Comparison of ENCODE assay signal across 21 cellular contexts in genomic region chr12:132176358-132176919, GRCh38. TPM values are rescaled to one million over a fixed set of nuclear protein-coding genes. Genes with fewer than 3 reads are reported as not detected.
A peak's percentile ranks its signal among the peaks of the same experiment; 100 is the strongest.
DNase-seq lines count a peak whose midpoint lies in the region; ATAC-seq, FAIRE-seq and TF ChIP-seq lines count a peak whose summit lies in the region.
"Had no signal": no experiment of that assay in that cellular context is flagged by ENCODE, and none has a peak within 500 bp of the region (broad histone marks: within the 10 kb centered on the region; RNA-seq: fewer than 3 reads in every experiment).

No MANE protein-coding gene starts in this region.

- H3K27me3 Mint-ChIP-seq in natural killer cell treated with Interleukin-12 subunit alpha and Interleukin-12 subunit beta and Interleukin-15 and Interleukin-18, amount 100 ng/mL, for 72 hours = peaks cover 0 to 11% of the 10 kb centered on the region in 2 donors
- H3K27me3 Mint-ChIP-seq in natural killer cell (ENCODE audit: low read depth in 2 of 2) = peaks cover 0 to 6% of the 10 kb centered on the region in 2 donors
- H3K27me3 Mint-ChIP-seq in T-helper 17 cell = peaks cover 12% of the 10 kb centered on the region

- no peak overlapping the region for H3K27ac Mint-ChIP-seq in natural killer cell treated with Interleukin-12 subunit alpha and Interleukin-12 subunit beta and Interleukin-15 and Interleukin-18, amount 100 ng/mL, for 72 hours
- H3K27ac Mint-ChIP-seq in natural killer cell (no peak overlapping the region), T-helper 17 cell (no peak overlapping the region)
- H3K27ac Mint-ChIP-seq: CD14-positive monocyte; CD4-positive, alpha-beta memory T cell; HFFc6 had no signal

- H3K27me3 ChIP-seq in spleen (replicated peaks in 1 of 7) = peaks cover 0 to 80% (median 36%) of the 10 kb centered on the region in 7 donors

- H3K27ac ChIP-seq in kidney (ENCODE audit: low read depth in 2 of 2, low read length in 2 of 2) = no peak overlapping the region
- H3K27ac ChIP-seq in spleen = peak overlapping the region in 7 of 8 donors; percentile 43 to 69 (median 54)

- ATAC-seq in natural killer cell treated with Interleukin-12 subunit alpha and Interleukin-12 subunit beta and Interleukin-15 and Interleukin-18, amount 100 ng/mL, for 72 hours = no peak
- ATAC-seq in natural killer cell (no peak), T-helper 17 cell (no peak), HG03432 (IDR thresholded peaks at IDR 0.05; ENCODE audit: unreplicated experiment) (no peak)
- ATAC-seq: HCT116 had no signal

- no peaks in the 10 kb centered on the region for H3K36me3 Mint-ChIP-seq in natural killer cell treated with Interleukin-12 subunit alpha and Interleukin-12 subunit beta and Interleukin-15 and Interleukin-18, amount 100 ng/mL, for 72 hours
- H3K36me3 Mint-ChIP-seq in natural killer cell = no peaks in the 10 kb centered on the region
- no peaks in the 10 kb centered on the region for H3K36me3 Mint-ChIP-seq in T-helper 17 cell (ENCODE audit: low read depth)
- H3K36me3 Mint-ChIP-seq: CD14-positive monocyte; CD4-positive, alpha-beta memory T cell had no signal

- TF ChIP-seq CTCF in natural killer cell (IDR thresholded peaks at IDR 0.05) (no peak), kidney (IDR thresholded peaks at IDR 0.05; ENCODE audit: borderline replicate concordance, extremely low read depth, insufficient read depth) (no peak), spleen (IDR thresholded peaks at IDR 0.05 in 8 of 11, conservative IDR thresholded peaks at IDR 0.05 in 3 of 11) (no peak)

- intact Hi-C loops in natural killer cell (cut with micrococcal nuclease) (no loop called here), kidney (cut with DNase I) (no loop called here), spleen (cut with DNase I; ENCODE audit: low total_unique reads) (no loop called here)

- H3K9me3 Mint-ChIP-seq in natural killer cell treated with Interleukin-12 subunit alpha and Interleukin-12 subunit beta and Interleukin-15 and Interleukin-18, amount 100 ng/mL, for 72 hours = no peaks in the 10 kb centered on the region
- no peaks in the 10 kb centered on the region for H3K9me3 Mint-ChIP-seq in natural killer cell
- H3K9me3 Mint-ChIP-seq: HFFc6 had no signal

- peak; percentile 39 for DNase-seq in natural killer cell treated with Interleukin-12 subunit alpha and Interleukin-12 subunit beta and Interleukin-15 and Interleukin-18, amount 100 ng/mL, for 72 hours (ENCODE audit: low spot score)
- DNase-seq in natural killer cell = no peak
- peak in 1 of 3 donors; percentile 3 for DNase-seq in T-helper 17 cell
- DNase-seq in kidney = peak; percentile 74
- DNase-seq in spleen = no peak
- no peak for DNase-seq in COLO668 (lab: John Stamatoyannopoulos, UW; ENCODE audit: unreplicated experiment)
- no peak for DNase-seq in SHP77 treated with DMSO at 0.1 percent for 48 hours (lab: John Stamatoyannopoulos, UW)
- DNase-seq: ACHN; BE2C; Calu3; CD4-positive, alpha-beta memory T cell; DMS79 treated with DMSO at 0.1 percent for 48 hours; GF-D8; GOT3; H7; HFFc6 had no signal

- FAIRE-seq in kidney (lab: Jason Lieb, UNC) = no peak
- FAIRE-seq: A204.1, HepG2 had no signal

- H3K9ac ChIP-seq in kidney (ENCODE audit: low read length in 2 of 2) = no peak overlapping the region

- H3K4me1 Mint-ChIP-seq in natural killer cell treated with Interleukin-12 subunit alpha and Interleukin-12 subunit beta and Interleukin-15 and Interleukin-18, amount 100 ng/mL, for 72 hours (ENCODE audit: low read depth in 2 of 2) = no peaks in the 10 kb centered on the region
- H3K4me1 Mint-ChIP-seq in natural killer cell (peaks cover 0 to 5% of the 10 kb centered on the region in 2 donors), T-helper 17 cell (peaks cover 25% of the 10 kb centered on the region)

- H3K4me3 Mint-ChIP-seq in natural killer cell treated with Interleukin-12 subunit alpha and Interleukin-12 subunit beta and Interleukin-15 and Interleukin-18, amount 100 ng/mL, for 72 hours = no peak overlapping the region
- H3K4me3 Mint-ChIP-seq in natural killer cell (no peak overlapping the region), T-helper 17 cell (peak overlapping the region; percentile 25)
- H3K4me3 Mint-ChIP-seq: CD14-positive monocyte, HFFc6 had no signal

- no peaks in the 10 kb centered on the region for H3K9me3 ChIP-seq in T-helper 17 cell (ENCODE audit: control insufficient read depth, low read length, poor library complexity, severe bottlenecking)
- H3K9me3 ChIP-seq in kidney (ENCODE audit: control insufficient read depth in 1 of 2, low read length in 2 of 2) = no peaks in the 10 kb centered on the region
- no peaks in the 10 kb centered on the region for H3K9me3 ChIP-seq in spleen
- H3K9me3 ChIP-seq: BE2C had no signal

- H3K4me1 ChIP-seq in kidney (ENCODE audit: control insufficient read depth in 1 of 2, insufficient read depth in 1 of 2, low read depth in 1 of 2, low read length in 2 of 2) (peaks cover 0 to 2% of the 10 kb centered on the region in 2 donors), spleen (peaks cover 0 to 30% (median 8%) of the 10 kb centered on the region in 6 donors)
- H3K4me1 ChIP-seq: BE2C had no signal

- H3K4me3 ChIP-seq in kidney (ENCODE audit: low read length in 2 of 2) = no peak overlapping the region
- no peak overlapping the region for H3K4me3 ChIP-seq in spleen

- 64 to 75% (median 73%) methylated on average over 18 to 19 of the region's 19 CpGs for WGBS in spleen, 5 donors

- TF ChIP-seq POLR2A in spleen (IDR thresholded peaks at IDR 0.05) = no peak

- H3K36me3 ChIP-seq in kidney (ENCODE audit: control insufficient read depth in 1 of 2, insufficient read depth in 2 of 2, low read length in 2 of 2) (no peaks in the 10 kb centered on the region), spleen (no peaks in the 10 kb centered on the region)
- H3K36me3 ChIP-seq: BE2C had no signal

RNA-seq across cellular contexts. Expression of gene NOC4L, which starts 32.2 kb away (rescaled TPM):
- 10 to 100 TPM; 28.0 to 48.2 TPM for total RNA-seq in natural killer cell treated with Interleukin-12 subunit alpha and Interleukin-12 subunit beta and Interleukin-15 and Interleukin-18, amount 100 ng/mL, for 72 hours
- total RNA-seq in natural killer cell = 10 to 100 TPM; 21.0 to 30.2 (median 21.7) TPM
- 10 to 100 TPM; 20.7 to 21.6 TPM for total RNA-seq in T-helper 17 cell
- total RNA-seq in kidney = 20.0 TPM
- 22.3 TPM for polyA plus RNA-seq in kidney (ENCODE audit: insufficient read depth, low read depth, low replicate concordance)
- 10 to 100 TPM in 6 of 7 donors, 1 to 10 TPM in 1; 8.3 to 18.7 (median 14.6) TPM for total RNA-seq in spleen
- polyA plus RNA-seq in spleen = 10 to 100 TPM; 25.2 to 38.6 (median 33.1) TPM

RNA-seq across cellular contexts. Expression of gene DDX51, which starts 32.3 kb away (rescaled TPM):
- total RNA-seq in natural killer cell treated with Interleukin-12 subunit alpha and Interleukin-12 subunit beta and Interleukin-15 and Interleukin-18, amount 100 ng/mL, for 72 hours = 10 to 100 TPM; 29.5 to 83.7 TPM
- total RNA-seq in natural killer cell (10 to 100 TPM; 39.5 to 55.9 (median 54.2) TPM), T-helper 17 cell (10 to 100 TPM; 38.2 to 40.9 TPM), kidney (19.6 TPM), spleen (10 to 100 TPM; 17.8 to 31.6 (median 19.4) TPM)
- polyA plus RNA-seq in kidney (ENCODE audit: insufficient read depth, low read depth, low replicate concordance) (10.3 TPM), spleen (10 to 100 TPM; 16.9 to 36.0 (median 19.5) TPM)

Comparison
In these comparisons a context has a peak if more than half of its experiments do, and no peak if none do; other contexts are left out.
1. DNase-seq: peak in natural killer cell treated with Interleukin-12 subunit alpha and Interleukin-12 subunit beta and Interleukin-15 and Interleukin-18, amount 100 ng/mL, for 72 hours (single experiment) and kidney (single experiment); none in natural killer cell (single experiment), spleen (single experiment), COLO668 (single experiment) and SHP77 treated with DMSO at 0.1 percent for 48 hours (single experiment).
2. H3K27ac ChIP-seq: peak in spleen (7 of 8); none in kidney (0 of 2).